In the genomic region with DNA sequence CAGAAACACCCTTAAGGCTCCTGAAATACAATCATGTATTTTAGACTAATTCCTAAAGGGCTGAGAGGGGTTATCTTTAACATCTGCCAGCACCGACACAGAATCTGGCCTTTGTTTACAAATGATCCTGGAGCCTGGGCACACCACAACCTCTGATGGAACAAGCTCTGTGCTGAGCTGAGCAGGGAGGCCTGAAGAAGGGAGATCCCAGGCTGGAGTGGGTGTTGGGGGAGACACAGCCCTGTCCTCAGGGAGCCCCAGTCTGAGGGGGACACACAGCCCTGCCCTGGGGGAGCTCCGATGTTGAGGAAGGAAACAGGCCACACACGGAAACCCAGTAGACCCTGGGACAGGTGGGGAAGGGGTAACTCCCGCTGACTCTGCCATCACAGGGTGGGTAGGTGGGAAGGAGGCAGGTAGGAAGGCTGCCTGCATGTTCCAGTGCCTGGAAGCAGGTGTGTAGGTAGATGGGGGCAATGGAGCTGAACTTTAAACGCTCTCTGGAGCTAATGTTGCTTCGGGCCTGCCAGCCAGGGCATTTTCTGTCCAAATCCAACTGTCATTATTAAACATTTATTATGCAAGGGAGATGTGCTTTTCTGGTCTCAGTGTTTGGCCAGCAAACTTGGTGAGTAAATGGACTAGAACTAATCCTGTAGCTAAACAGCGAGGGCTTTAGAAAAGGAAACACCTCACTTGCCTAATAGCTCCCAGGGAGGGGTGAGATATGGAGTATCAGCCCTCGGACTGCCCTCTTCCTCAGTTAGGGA, we compare ENCODE assay signal across 1 cellular context.
TF ChIP-seq lines count a peak whose summit lies in the region.

No MANE protein-coding gene starts in this region.

TF ChIP-seq in HepG2, 621 proteins besides CTCF, POLR2A, EP300 and RAD21 (continued from another document and continues in another):
- no peak for TF ChIP-seq RNF2 (conservative IDR thresholded peaks at IDR 0.05; ENCODE audit: low read depth)
- peak; percentile 1; the same call in 1 of the 2 replicates for TF ChIP-seq NR2C2 (CRISPR knock-in tag; IDR thresholded peaks at IDR 0.05; ENCODE audit: borderline replicate concordance)
- TF ChIP-seq PAF1 (CRISPR knock-in tag; IDR thresholded peaks at IDR 0.05): no peak
- no peak for TF ChIP-seq PHF20 (CRISPR knock-in tag; IDR thresholded peaks at IDR 0.05)
- peak; percentile 44 for TF ChIP-seq MED8 (CRISPR knock-in tag; IDR thresholded peaks at IDR 0.05; ENCODE audit: insufficient replicate concordance)
- TF ChIP-seq POLR2G (IDR thresholded peaks at IDR 0.05; ENCODE audit: low read depth, low read length): no peak
- TF ChIP-seq, protein P1, sequence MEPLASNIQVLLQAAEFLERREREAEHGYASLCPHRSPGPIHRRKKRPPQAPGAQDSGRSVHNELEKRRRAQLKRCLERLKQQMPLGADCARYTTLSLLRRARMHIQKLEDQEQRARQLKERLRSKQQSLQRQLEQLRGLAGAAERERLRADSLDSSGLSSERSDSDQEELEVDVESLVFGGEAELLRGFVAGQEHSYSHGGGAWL (CRISPR knock-in tag; IDR thresholded peaks at IDR 0.05): no peak
- TF ChIP-seq, protein P2, sequence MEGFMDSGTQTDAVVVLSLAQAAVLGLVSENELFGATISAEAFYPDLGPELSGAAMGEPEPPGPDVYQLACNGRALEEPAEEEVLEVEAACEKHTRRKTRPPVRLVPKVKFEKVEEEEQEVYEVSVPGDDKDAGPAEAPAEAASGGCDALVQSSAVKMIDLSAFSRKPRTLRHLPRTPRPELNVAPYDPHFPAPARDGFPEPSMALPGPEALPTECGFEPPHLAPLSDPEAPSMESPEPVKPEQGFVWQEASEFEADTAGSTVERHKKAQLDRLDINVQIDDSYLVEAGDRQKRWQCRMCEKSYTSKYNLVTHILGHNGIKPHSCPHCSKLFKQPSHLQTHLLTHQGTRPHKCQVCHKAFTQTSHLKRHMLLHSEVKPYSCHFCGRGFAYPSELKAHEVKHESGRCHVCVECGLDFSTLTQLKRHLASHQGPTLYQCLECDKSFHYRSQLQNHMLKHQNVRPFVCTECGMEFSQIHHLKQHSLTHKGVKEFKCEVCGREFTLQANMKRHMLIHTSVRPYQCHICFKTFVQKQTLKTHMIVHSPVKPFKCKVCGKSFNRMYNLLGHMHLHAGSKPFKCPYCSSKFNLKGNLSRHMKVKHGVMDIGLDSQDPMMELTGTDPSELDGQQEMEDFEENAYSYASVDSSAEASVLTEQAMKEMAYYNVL (CRISPR knock-in tag; IDR thresholded peaks at IDR 0.05; ENCODE audit: borderline replicate concordance): 0 out of 2 replicates have a peak, but pooled peaks have one; percentile 42
- TF ChIP-seq ZNF543 (CRISPR knock-in tag; IDR thresholded peaks at IDR 0.05): no peak; the same call in 1 of the 2 replicates
- peak; percentile 28; the same call in 1 of the 2 replicates for TF ChIP-seq ZNF33B (CRISPR knock-in tag; IDR thresholded peaks at IDR 0.05)
- TF ChIP-seq ZNF547 (CRISPR knock-in tag; IDR thresholded peaks at IDR 0.05): no peak
- TF ChIP-seq NFIB (CRISPR knock-in tag; IDR thresholded peaks at IDR 0.05; ENCODE audit: borderline replicate concordance): no peak
- no peak for TF ChIP-seq POLR2AphosphoS2 (IDR thresholded peaks at IDR 0.05; ENCODE audit: low read depth, low read length)
- peak; percentile 51; the same call in 1 of the 2 replicates for TF ChIP-seq BORCS8-MEF2B (CRISPR knock-in tag; IDR thresholded peaks at IDR 0.05)
- TF ChIP-seq ATM (IDR thresholded peaks at IDR 0.05; ENCODE audit: borderline replicate concordance): no peak
- TF ChIP-seq TEAD3 (CRISPR knock-in tag; optimal IDR thresholded peaks at IDR 0.05; ENCODE audit: borderline replicate concordance): no peak
- TF ChIP-seq HMG20B (CRISPR knock-in tag; conservative IDR thresholded peaks at IDR 0.05): no peak
- TF ChIP-seq, protein P3, sequence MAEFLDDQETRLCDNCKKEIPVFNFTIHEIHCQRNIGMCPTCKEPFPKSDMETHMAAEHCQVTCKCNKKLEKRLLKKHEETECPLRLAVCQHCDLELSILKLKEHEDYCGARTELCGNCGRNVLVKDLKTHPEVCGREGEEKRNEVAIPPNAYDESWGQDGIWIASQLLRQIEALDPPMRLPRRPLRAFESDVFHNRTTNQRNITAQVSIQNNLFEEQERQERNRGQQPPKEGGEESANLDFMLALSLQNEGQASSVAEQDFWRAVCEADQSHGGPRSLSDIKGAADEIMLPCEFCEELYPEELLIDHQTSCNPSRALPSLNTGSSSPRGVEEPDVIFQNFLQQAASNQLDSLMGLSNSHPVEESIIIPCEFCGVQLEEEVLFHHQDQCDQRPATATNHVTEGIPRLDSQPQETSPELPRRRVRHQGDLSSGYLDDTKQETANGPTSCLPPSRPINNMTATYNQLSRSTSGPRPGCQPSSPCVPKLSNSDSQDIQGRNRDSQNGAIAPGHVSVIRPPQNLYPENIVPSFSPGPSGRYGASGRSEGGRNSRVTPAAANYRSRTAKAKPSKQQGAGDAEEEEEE (CRISPR knock-in tag; IDR thresholded peaks at IDR 0.05; ENCODE audit: borderline replicate concordance): no peak
- peak; percentile 62; the same call in 1 of the 2 replicates for TF ChIP-seq CEBPG (CRISPR knock-in tag; IDR thresholded peaks at IDR 0.05)
- TF ChIP-seq ZNF354B (CRISPR knock-in tag; IDR thresholded peaks at IDR 0.05): no peak
- no peak for TF ChIP-seq SOX13 (IDR thresholded peaks at IDR 0.05)
- peak in 1 of 2 experiments; percentile 37; a peak in 2 of 4 replicates for TF ChIP-seq SOX13 (CRISPR knock-in tag; conservative IDR thresholded peaks at IDR 0.05 in 1 of 2, IDR thresholded peaks at IDR 0.05 in 1 of 2)
- no peak for TF ChIP-seq ZNF136 (CRISPR knock-in tag; IDR thresholded peaks at IDR 0.05; ENCODE audit: low read depth)
- TF ChIP-seq ZNF883 (CRISPR knock-in tag; IDR thresholded peaks at IDR 0.05; ENCODE audit: not compliant biosample characterization): no peak
- TF ChIP-seq, protein P4, sequence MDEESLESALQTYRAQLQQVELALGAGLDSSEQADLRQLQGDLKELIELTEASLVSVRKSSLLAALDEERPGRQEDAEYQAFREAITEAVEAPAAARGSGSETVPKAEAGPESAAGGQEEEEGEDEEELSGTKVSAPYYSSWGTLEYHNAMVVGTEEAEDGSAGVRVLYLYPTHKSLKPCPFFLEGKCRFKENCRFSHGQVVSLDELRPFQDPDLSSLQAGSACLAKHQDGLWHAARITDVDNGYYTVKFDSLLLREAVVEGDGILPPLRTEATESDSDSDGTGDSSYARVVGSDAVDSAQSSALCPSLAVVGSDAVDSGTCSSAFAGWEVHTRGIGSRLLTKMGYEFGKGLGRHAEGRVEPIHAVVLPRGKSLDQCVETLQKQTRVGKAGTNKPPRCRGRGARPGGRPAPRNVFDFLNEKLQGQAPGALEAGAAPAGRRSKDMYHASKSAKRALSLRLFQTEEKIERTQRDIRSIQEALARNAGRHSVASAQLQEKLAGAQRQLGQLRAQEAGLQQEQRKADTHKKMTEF (CRISPR knock-in tag; IDR thresholded peaks at IDR 0.05): 0 out of 2 replicates have a peak, but pooled peaks have one; percentile 17
- TF ChIP-seq POGZ (CRISPR knock-in tag; IDR thresholded peaks at IDR 0.05): no peak
- no peak for TF ChIP-seq YEATS2 (CRISPR knock-in tag; IDR thresholded peaks at IDR 0.05; ENCODE audit: borderline replicate concordance)
- 0 out of 2 replicates have a peak, but pooled peaks have one; percentile 58 for TF ChIP-seq ZNF747 (CRISPR knock-in tag; IDR thresholded peaks at IDR 0.05; ENCODE audit: borderline replicate concordance)
- TF ChIP-seq GFI1 (CRISPR knock-in tag; IDR thresholded peaks at IDR 0.05; ENCODE audit: borderline replicate concordance): peak; percentile 57
- 0 out of 2 replicates have a peak, but pooled peaks have one; percentile 54 for TF ChIP-seq HOXA5 (CRISPR knock-in tag; IDR thresholded peaks at IDR 0.05)
- no peak for TF ChIP-seq ZNF746 (CRISPR knock-in tag; IDR thresholded peaks at IDR 0.05)
- 0 out of 2 replicates have a peak, but pooled peaks have one; percentile 19 for TF ChIP-seq SOX5 (CRISPR knock-in tag; IDR thresholded peaks at IDR 0.05; ENCODE audit: borderline replicate concordance)
- 0 out of 2 replicates have a peak, but pooled peaks have one; percentile 69 for TF ChIP-seq ZNF607 (CRISPR knock-in tag; IDR thresholded peaks at IDR 0.05; ENCODE audit: borderline replicate concordance)
- TF ChIP-seq HNRNPK (IDR thresholded peaks at IDR 0.05; ENCODE audit: low read depth, low read length, poor library complexity, severe bottlenecking): no peak
- no peak for TF ChIP-seq ZNF232 (CRISPR knock-in tag; IDR thresholded peaks at IDR 0.05; ENCODE audit: borderline replicate concordance)
- TF ChIP-seq, protein P5, sequence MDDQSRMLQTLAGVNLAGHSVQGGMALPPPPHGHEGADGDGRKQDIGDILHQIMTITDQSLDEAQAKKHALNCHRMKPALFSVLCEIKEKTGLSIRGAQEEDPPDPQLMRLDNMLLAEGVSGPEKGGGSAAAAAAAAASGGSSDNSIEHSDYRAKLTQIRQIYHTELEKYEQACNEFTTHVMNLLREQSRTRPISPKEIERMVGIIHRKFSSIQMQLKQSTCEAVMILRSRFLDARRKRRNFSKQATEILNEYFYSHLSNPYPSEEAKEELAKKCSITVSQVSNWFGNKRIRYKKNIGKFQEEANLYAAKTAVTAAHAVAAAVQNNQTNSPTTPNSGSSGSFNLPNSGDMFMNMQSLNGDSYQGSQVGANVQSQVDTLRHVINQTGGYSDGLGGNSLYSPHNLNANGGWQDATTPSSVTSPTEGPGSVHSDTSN (CRISPR knock-in tag; IDR thresholded peaks at IDR 0.05; ENCODE audit: borderline replicate concordance): no peak
- no peak; the same call in 1 of the 2 replicates for TF ChIP-seq NR2F2 (IDR thresholded peaks at IDR 0.05; ENCODE audit: borderline replicate concordance, low read depth)
- no peak for TF ChIP-seq ZNF496 (CRISPR knock-in tag; IDR thresholded peaks at IDR 0.05; ENCODE audit: insufficient replicate concordance)
- no peak for TF ChIP-seq ZNF263 (CRISPR knock-in tag; IDR thresholded peaks at IDR 0.05)
- peak; percentile 41; the same call in 1 of the 2 replicates for TF ChIP-seq MED13 (CRISPR knock-in tag; IDR thresholded peaks at IDR 0.05)
- TF ChIP-seq, protein P6, sequence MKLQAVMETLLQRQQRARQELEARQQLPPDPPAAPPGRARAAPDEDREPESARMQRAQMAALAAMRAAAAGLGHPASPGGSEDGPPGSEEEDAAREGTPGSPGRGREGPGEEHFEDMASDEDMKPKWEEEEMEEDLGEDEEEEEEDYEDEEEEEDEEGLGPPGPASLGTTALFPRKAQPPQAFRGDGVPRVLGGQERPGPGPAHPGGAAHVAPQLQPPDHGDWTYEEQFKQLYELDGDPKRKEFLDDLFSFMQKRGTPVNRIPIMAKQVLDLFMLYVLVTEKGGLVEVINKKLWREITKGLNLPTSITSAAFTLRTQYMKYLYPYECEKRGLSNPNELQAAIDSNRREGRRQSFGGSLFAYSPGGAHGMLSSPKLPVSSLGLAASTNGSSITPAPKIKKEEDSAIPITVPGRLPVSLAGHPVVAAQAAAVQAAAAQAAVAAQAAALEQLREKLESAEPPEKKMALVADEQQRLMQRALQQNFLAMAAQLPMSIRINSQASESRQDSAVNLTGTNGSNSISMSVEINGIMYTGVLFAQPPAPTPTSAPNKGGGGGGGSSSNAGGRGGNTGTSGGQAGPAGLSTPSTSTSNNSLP (IDR thresholded peaks at IDR 0.05; ENCODE audit: low read depth, low read length): no peak
- no peak for TF ChIP-seq ZNF205 (CRISPR knock-in tag; IDR thresholded peaks at IDR 0.05)
- no peak for TF ChIP-seq ZNF558 (CRISPR knock-in tag; IDR thresholded peaks at IDR 0.05; ENCODE audit: borderline replicate concordance)
- TF ChIP-seq, protein P7, sequence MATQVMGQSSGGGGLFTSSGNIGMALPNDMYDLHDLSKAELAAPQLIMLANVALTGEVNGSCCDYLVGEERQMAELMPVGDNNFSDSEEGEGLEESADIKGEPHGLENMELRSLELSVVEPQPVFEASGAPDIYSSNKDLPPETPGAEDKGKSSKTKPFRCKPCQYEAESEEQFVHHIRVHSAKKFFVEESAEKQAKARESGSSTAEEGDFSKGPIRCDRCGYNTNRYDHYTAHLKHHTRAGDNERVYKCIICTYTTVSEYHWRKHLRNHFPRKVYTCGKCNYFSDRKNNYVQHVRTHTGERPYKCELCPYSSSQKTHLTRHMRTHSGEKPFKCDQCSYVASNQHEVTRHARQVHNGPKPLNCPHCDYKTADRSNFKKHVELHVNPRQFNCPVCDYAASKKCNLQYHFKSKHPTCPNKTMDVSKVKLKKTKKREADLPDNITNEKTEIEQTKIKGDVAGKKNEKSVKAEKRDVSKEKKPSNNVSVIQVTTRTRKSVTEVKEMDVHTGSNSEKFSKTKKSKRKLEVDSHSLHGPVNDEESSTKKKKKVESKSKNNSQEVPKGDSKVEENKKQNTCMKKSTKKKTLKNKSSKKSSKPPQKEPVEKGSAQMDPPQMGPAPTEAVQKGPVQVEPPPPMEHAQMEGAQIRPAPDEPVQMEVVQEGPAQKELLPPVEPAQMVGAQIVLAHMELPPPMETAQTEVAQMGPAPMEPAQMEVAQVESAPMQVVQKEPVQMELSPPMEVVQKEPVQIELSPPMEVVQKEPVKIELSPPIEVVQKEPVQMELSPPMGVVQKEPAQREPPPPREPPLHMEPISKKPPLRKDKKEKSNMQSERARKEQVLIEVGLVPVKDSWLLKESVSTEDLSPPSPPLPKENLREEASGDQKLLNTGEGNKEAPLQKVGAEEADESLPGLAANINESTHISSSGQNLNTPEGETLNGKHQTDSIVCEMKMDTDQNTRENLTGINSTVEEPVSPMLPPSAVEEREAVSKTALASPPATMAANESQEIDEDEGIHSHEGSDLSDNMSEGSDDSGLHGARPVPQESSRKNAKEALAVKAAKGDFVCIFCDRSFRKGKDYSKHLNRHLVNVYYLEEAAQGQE (IDR thresholded peaks at IDR 0.05; ENCODE audit: borderline replicate concordance in 1 of 2, low read depth in 1 of 2, low read length in 2 of 2): peak in 1 of 2 experiments; percentile 7; a peak in 1 of 4 replicates
- TF ChIP-seq ZMAT3 (CRISPR knock-in tag; conservative IDR thresholded peaks at IDR 0.05): no peak
- TF ChIP-seq, protein P8, sequence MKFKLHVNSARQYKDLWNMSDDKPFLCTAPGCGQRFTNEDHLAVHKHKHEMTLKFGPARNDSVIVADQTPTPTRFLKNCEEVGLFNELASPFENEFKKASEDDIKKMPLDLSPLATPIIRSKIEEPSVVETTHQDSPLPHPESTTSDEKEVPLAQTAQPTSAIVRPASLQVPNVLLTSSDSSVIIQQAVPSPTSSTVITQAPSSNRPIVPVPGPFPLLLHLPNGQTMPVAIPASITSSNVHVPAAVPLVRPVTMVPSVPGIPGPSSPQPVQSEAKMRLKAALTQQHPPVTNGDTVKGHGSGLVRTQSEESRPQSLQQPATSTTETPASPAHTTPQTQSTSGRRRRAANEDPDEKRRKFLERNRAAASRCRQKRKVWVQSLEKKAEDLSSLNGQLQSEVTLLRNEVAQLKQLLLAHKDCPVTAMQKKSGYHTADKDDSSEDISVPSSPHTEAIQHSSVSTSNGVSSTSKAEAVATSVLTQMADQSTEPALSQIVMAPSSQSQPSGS (CRISPR knock-in tag; IDR thresholded peaks at IDR 0.05): 0 out of 2 replicates have a peak, but pooled peaks have one; percentile 42
- TF ChIP-seq JDP2 (CRISPR knock-in tag; IDR thresholded peaks at IDR 0.05; ENCODE audit: borderline replicate concordance): no peak
- peak; percentile 68 for TF ChIP-seq ZFY (CRISPR knock-in tag; IDR thresholded peaks at IDR 0.05)
